Comparison of ENCODE assay signal across 38 cellular contexts in genomic region chr9:1997646-1998045, GRCh38.
"Had no signal": no experiment of that assay in that cellular context is flagged by ENCODE, and none has a peak within 500 bp of the region (broad histone marks: within the 10 kb centered on the region; RNA-seq: fewer than 3 reads in every experiment).

No MANE protein-coding gene starts in this region.

- H3K9me3 Mint-ChIP-seq: activated naive CD4-positive, alpha-beta T cell treated with anti-CD3 and anti-CD28 coated beads for 36 hours; activated naive CD4-positive, alpha-beta T cell treated with anti-CD3 and anti-CD28 coated beads, Interleukin-2, amount 50 U/mL, for 24 hours; activated naive CD8-positive, alpha-beta T cell treated with anti-CD3 and anti-CD28 coated beads for 36 hours; activated naive CD8-positive, alpha-beta T cell treated with anti-CD3 and anti-CD28 coated beads, Interleukin-2, amount 50 U/mL, for 24 hours; activated T-cell treated with anti-CD3 and anti-CD28 coated beads, Interleukin-2, amount 50 U/mL, for 24 hours; activated T-cell treated with anti-CD3 and anti-CD28 coated beads, Interleukin-2, amount 50 U/mL, for 4 hours; activated T-cell treated with anti-CD3 and anti-CD28 coated beads, Interleukin-2, amount 50 U/mL, for 72 hours; activated T-helper 1 cell treated with anti-CD3 and anti-CD28 coated beads, Interleukin-12 subunit alpha, Interleukin-12 subunit beta, Interleukin-2, Interleukin-4 antibody, amounts not matched to agents 30 ng/mL and 10 ng/mL and 1 ng/mL, durations not matched to agents 14 hours and 24 hours and 36 hours; activated T-helper 17 cell treated with anti-CD3 and anti-CD28 coated beads, Interleukin-2, amount 50 U/mL, for 72 hours; activated T-helper 2 cell treated with anti-CD3 and anti-CD28 coated beads, Interferon-gamma antibody, Interleukin-2, Interleukin-4, amounts not matched to agents 10 μg/mL and 5 μg/mL and 100 μg/mL, durations not matched to agents 14 hours and 24 hours and 36 hours; brain; central memory CD8-positive, alpha-beta T cell had no signal

- H3K4me3 Mint-ChIP-seq: activated naive CD4-positive, alpha-beta T cell treated with anti-CD3 and anti-CD28 coated beads for 36 hours; activated naive CD4-positive, alpha-beta T cell treated with anti-CD3 and anti-CD28 coated beads, Interleukin-2, amount 10 ng/mL, durations not matched to agents 7 days and 5 days; activated naive CD4-positive, alpha-beta T cell treated with anti-CD3 and anti-CD28 coated beads, Interleukin-2, amount 50 U/mL, for 24 hours; activated naive CD8-positive, alpha-beta T cell; activated naive CD8-positive, alpha-beta T cell treated with anti-CD3 and anti-CD28 coated beads for 36 hours; activated naive CD8-positive, alpha-beta T cell treated with anti-CD3 and anti-CD28 coated beads, Interleukin-2, amount 10 ng/mL, durations not matched to agents 7 days and 5 days; activated naive CD8-positive, alpha-beta T cell treated with anti-CD3 and anti-CD28 coated beads, Interleukin-2, amount 50 U/mL, for 24 hours; activated T-cell treated with anti-CD3 and anti-CD28 coated beads, Interleukin-2, amount 50 U/mL, for 24 hours; activated T-cell treated with anti-CD3 and anti-CD28 coated beads, Interleukin-2, amount 50 U/mL, for 4 hours; activated T-cell treated with anti-CD3 and anti-CD28 coated beads, Interleukin-2, amount 50 U/mL, for 72 hours; activated T-helper 1 cell treated with anti-CD3 and anti-CD28 coated beads, Interleukin-12 subunit alpha, Interleukin-12 subunit beta, Interleukin-2, Interleukin-4 antibody, amounts not matched to agents 30 ng/mL and 10 ng/mL and 1 ng/mL, durations not matched to agents 14 hours and 24 hours and 36 hours; activated T-helper 17 cell treated with anti-CD3 and anti-CD28 coated beads, Interleukin-2, amount 50 U/mL, for 72 hours; brain; central memory CD8-positive, alpha-beta T cell had no signal

- DNase-seq: activated effector memory CD4-positive, alpha-beta T cell treated with anti-CD3 and anti-CD28 coated beads, Interleukin-2, amount 50 U/mL, for 16 hours; activated effector memory CD4-positive, alpha-beta T cell treated with Interleukin-2 at 50 U/mL for 16 hours; activated gamma-delta T cell; activated gamma-delta T cell treated with Interleukin-2 at 50 U/mL for 16 hours; activated naive CD4-positive, alpha-beta T cell; activated naive CD4-positive, alpha-beta T cell treated with anti-CD3 and anti-CD28 coated beads for 36 hours; activated naive CD4-positive, alpha-beta T cell treated with anti-CD3 and anti-CD28 coated beads, Interleukin-2, amount 10 ng/mL, durations not matched to agents 7 days and 5 days; activated naive CD4-positive, alpha-beta T cell treated with anti-CD3 and anti-CD28 coated beads, Interleukin-2, amount 50 U/mL, for 16 hours; activated naive CD4-positive, alpha-beta T cell treated with Interleukin-2 at 50 U/mL for 16 hours; activated naive CD8-positive, alpha-beta T cell treated with anti-CD3 and anti-CD28 coated beads for 36 hours; activated naive CD8-positive, alpha-beta T cell treated with anti-CD3 and anti-CD28 coated beads, Interleukin-2, amount 10 ng/mL, durations not matched to agents 7 days and 5 days; activated naive CD8-positive, alpha-beta T cell treated with anti-CD3 and anti-CD28 coated beads, Interleukin-2, amount 50 U/mL, for 24 hours; activated T-cell treated with anti-CD3 and anti-CD28 coated beads, Interleukin-2, amount 50 U/mL, for 1 hour; activated T-cell treated with anti-CD3 and anti-CD28 coated beads, Interleukin-2, amount 50 U/mL, for 24 hours; activated T-cell treated with anti-CD3 and anti-CD28 coated beads, Interleukin-2, amount 50 U/mL, for 4 hours; activated T-cell treated with anti-CD3 and anti-CD28 coated beads, Interleukin-2, amount 50 U/mL, for 48 hours; activated T-cell treated with anti-CD3 and anti-CD28 coated beads, Interleukin-2, amount 50 U/mL, for 72 hours; adrenal gland; amniotic stem cell; amygdala; anterior cingulate cortex; aorta; body of pancreas; brain microvascular endothelial cell; caudate nucleus; central memory CD4-positive, alpha-beta T cell; cerebellar nuclear complex had no signal

- H3K4me3 ChIP-seq: adrenal gland, ascending aorta, body of pancreas, breast epithelium, cardiac muscle cell had no signal

- H3K27me3 ChIP-seq: ascending aorta, body of pancreas, brain microvascular endothelial cell, breast epithelium, cardiac muscle cell had no signal

- H3K36me3 Mint-ChIP-seq: activated naive CD4-positive, alpha-beta T cell treated with anti-CD3 and anti-CD28 coated beads, Interleukin-2, amount 10 ng/mL, durations not matched to agents 7 days and 5 days; activated naive CD4-positive, alpha-beta T cell treated with anti-CD3 and anti-CD28 coated beads, Interleukin-2, amount 50 U/mL, for 24 hours; activated naive CD4-positive, alpha-beta T cell treated with anti-CD3 and anti-CD28 coated beads, Interleukin-2, amount 50 U/mL, for 72 hours; activated naive CD8-positive, alpha-beta T cell; activated naive CD8-positive, alpha-beta T cell treated with anti-CD3 and anti-CD28 coated beads, Interleukin-2, amount 10 ng/mL, durations not matched to agents 7 days and 5 days; brain had no signal

- H3K27ac Mint-ChIP-seq: activated naive CD4-positive, alpha-beta T cell treated with anti-CD3 and anti-CD28 coated beads for 36 hours; activated naive CD4-positive, alpha-beta T cell treated with anti-CD3 and anti-CD28 coated beads, Interleukin-2, amount 10 ng/mL, durations not matched to agents 7 days and 5 days; activated naive CD4-positive, alpha-beta T cell treated with anti-CD3 and anti-CD28 coated beads, Interleukin-2, amount 50 U/mL, for 24 hours; activated naive CD4-positive, alpha-beta T cell treated with anti-CD3 and anti-CD28 coated beads, Interleukin-2, amount 50 U/mL, for 72 hours; activated naive CD8-positive, alpha-beta T cell; activated naive CD8-positive, alpha-beta T cell treated with anti-CD3 and anti-CD28 coated beads for 36 hours; activated naive CD8-positive, alpha-beta T cell treated with anti-CD3 and anti-CD28 coated beads, Interleukin-2, amount 10 ng/mL, durations not matched to agents 7 days and 5 days; activated naive CD8-positive, alpha-beta T cell treated with anti-CD3 and anti-CD28 coated beads, Interleukin-2, amount 50 U/mL, for 24 hours; activated T-cell treated with anti-CD3 and anti-CD28 coated beads, Interleukin-2, amount 50 U/mL, for 24 hours; activated T-cell treated with anti-CD3 and anti-CD28 coated beads, Interleukin-2, amount 50 U/mL, for 72 hours; activated T-helper 1 cell treated with anti-CD3 and anti-CD28 coated beads, Interleukin-12 subunit alpha, Interleukin-12 subunit beta, Interleukin-2, Interleukin-4 antibody, amounts not matched to agents 30 ng/mL and 10 ng/mL and 1 ng/mL, durations not matched to agents 14 hours and 24 hours and 36 hours; activated T-helper 17 cell treated with anti-CD3 and anti-CD28 coated beads, Interleukin-2, amount 50 U/mL, for 72 hours; activated T-helper 2 cell treated with anti-CD3 and anti-CD28 coated beads, Interferon-gamma antibody, Interleukin-2, Interleukin-4, amounts not matched to agents 10 μg/mL and 5 μg/mL and 100 μg/mL, durations not matched to agents 14 hours and 24 hours and 36 hours; brain had no signal

- H3K4me1 ChIP-seq: adrenal gland, ascending aorta, body of pancreas, breast epithelium had no signal

- H3K9me3 ChIP-seq: adrenal gland, ascending aorta, body of pancreas, breast epithelium had no signal

- H3K4me1 Mint-ChIP-seq: activated naive CD4-positive, alpha-beta T cell treated with anti-CD3 and anti-CD28 coated beads, Interleukin-2, amount 10 ng/mL, durations not matched to agents 7 days and 5 days; activated naive CD4-positive, alpha-beta T cell treated with anti-CD3 and anti-CD28 coated beads, Interleukin-2, amount 50 U/mL, for 24 hours; activated naive CD8-positive, alpha-beta T cell treated with anti-CD3 and anti-CD28 coated beads for 36 hours; activated naive CD8-positive, alpha-beta T cell treated with anti-CD3 and anti-CD28 coated beads, Interleukin-2, amount 10 ng/mL, durations not matched to agents 7 days and 5 days; activated naive CD8-positive, alpha-beta T cell treated with anti-CD3 and anti-CD28 coated beads, Interleukin-2, amount 50 U/mL, for 24 hours; activated T-helper 17 cell treated with anti-CD3 and anti-CD28 coated beads, Interleukin-2, amount 50 U/mL, for 72 hours; central memory CD8-positive, alpha-beta T cell had no signal

- H3K27me3 Mint-ChIP-seq: activated naive CD4-positive, alpha-beta T cell treated with anti-CD3 and anti-CD28 coated beads, Interleukin-2, amount 50 U/mL, for 24 hours; activated naive CD8-positive, alpha-beta T cell treated with anti-CD3 and anti-CD28 coated beads for 36 hours; activated naive CD8-positive, alpha-beta T cell treated with anti-CD3 and anti-CD28 coated beads, Interleukin-2, amount 50 U/mL, for 24 hours; activated T-cell treated with anti-CD3 and anti-CD28 coated beads, Interleukin-2, amount 50 U/mL, for 24 hours; activated T-helper 17 cell treated with anti-CD3 and anti-CD28 coated beads, Interleukin-2, amount 50 U/mL, for 72 hours; brain had no signal

- H3K36me3 ChIP-seq: adrenal gland, ascending aorta, brain microvascular endothelial cell, breast epithelium, cardiac muscle cell had no signal

- H3K27ac ChIP-seq: adrenal gland, ascending aorta, body of pancreas, brain microvascular endothelial cell, breast epithelium, cardiac muscle cell had no signal

- ATAC-seq: activated naive CD4-positive, alpha-beta T cell treated with anti-CD3 and anti-CD28 coated beads, Interleukin-2, amount 50 U/mL, for 72 hours; activated naive CD8-positive, alpha-beta T cell treated with anti-CD3 and anti-CD28 coated beads, Interleukin-2, amount 50 U/mL, for 24 hours; activated T-cell treated with anti-CD3 and anti-CD28 coated beads, Interleukin-2, amount 50 U/mL, for 4 hours; activated T-cell treated with anti-CD3 and anti-CD28 coated beads, Interleukin-2, amount 50 U/mL, for 72 hours; activated T-helper 17 cell treated with anti-CD3 and anti-CD28 coated beads, Interleukin-2, amount 50 U/mL, for 72 hours; body of pancreas had no signal
